Comparison of ENCODE assay signal across 11 cellular contexts in the genomic region with DNA sequence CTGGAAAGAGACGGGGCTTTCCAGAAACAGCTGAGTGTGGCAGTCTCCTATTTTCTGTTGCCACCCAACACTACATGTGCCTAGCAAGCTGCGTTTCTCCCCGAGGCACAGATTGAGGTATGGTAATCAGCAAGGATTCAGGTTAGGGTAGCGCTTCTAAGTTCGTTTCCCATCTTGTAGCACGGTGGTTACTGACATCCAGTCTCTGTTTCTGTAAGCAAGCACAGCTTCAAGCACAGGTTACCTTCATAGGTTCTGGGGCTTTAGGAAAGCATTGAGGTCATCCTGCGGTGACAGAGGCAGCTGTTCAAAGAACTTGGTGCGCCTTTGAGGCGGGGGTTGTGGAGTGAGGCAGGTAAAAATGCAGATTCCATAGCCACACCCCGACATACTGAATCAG. TPM values are rescaled to one million over a fixed set of nuclear protein-coding genes. Genes with fewer than 3 reads are reported as not detected.
A peak's percentile ranks its signal among the peaks of the same experiment; 100 is the strongest.
DNase-seq lines count a peak whose midpoint lies in the region; ATAC-seq and TF ChIP-seq lines count a peak whose summit lies in the region.
"Not testable (repeated sequence)": the region's sequence is repeated elsewhere in the genome, so short reads cannot be mapped to it uniquely, and the experiment has no call there.
"Had no signal": no experiment of that assay in that cellular context is flagged by ENCODE, and none has a peak within 500 bp of the region (broad histone marks: within the 10 kb centered on the region; RNA-seq: fewer than 3 reads in every experiment).

No MANE protein-coding gene starts in this region.

- DNase-seq in GM12865 (ENCODE audit: low read depth) = peak; percentile 55
- not testable (repeated sequence) for DNase-seq in activated T-cell treated with anti-CD3 and anti-CD28 coated beads, Interleukin-2, amount 50 U/mL, for 4 hours; thoracic aorta (ENCODE audit: low spot score)
- peak; percentile 59 for DNase-seq in endodermal cell

- not testable (repeated sequence) for H3K9me3 ChIP-seq in OCI-LY3 (ENCODE audit: insufficient read depth, low read length); endodermal cell (ENCODE audit: control insufficient read depth, low read length); mucosa of rectum (ENCODE audit: control insufficient read depth in 2 of 2, low read length in 2 of 2); thoracic aorta

- H3K4me3 ChIP-seq in GM12865 (ENCODE audit: low read depth, low read length) (peak overlapping the region; percentile 77), OCI-LY3 (ENCODE audit: low read length) (peak overlapping the region; percentile 71), endodermal cell (ENCODE audit: low read length) (peak overlapping the region; percentile 89), mucosa of rectum (ENCODE audit: low read length in 2 of 2) (peak overlapping the region; percentile 71), thoracic aorta (peak overlapping the region; percentile 72)

- not testable (repeated sequence) for H4K20me1 ChIP-seq in OCI-LY3 (ENCODE audit: insufficient read depth, low read length)

- 14% methylated on average over 9 of the region's 10 CpGs; no CpG with 5 or more reads in 1 of the 2 experiments for WGBS in endodermal cell (ENCODE audit: insufficient coverage in 1 of 2, insufficient read length in 1 of 2), 2 experiments

- peak overlapping the region; percentile 86 for H3K4me2 ChIP-seq in OCI-LY3 (ENCODE audit: low read length)

- TF ChIP-seq CTCF in GM12865 (IDR thresholded peaks at IDR 0.05; ENCODE audit: insufficient read depth, low read depth, low read length, missing control alignments); OCI-LY3 (IDR thresholded peaks at IDR 0.05; ENCODE audit: low read depth, low read length); endodermal cell (conservative IDR thresholded peaks at IDR 0.05); thoracic aorta (IDR thresholded peaks at IDR 0.05): not testable (repeated sequence)

- not testable (repeated sequence) for H3K27me3 ChIP-seq in OCI-LY3 (ENCODE audit: low read depth, low read length); endodermal cell (ENCODE audit: control insufficient read depth, insufficient read depth, low read length, poor library complexity, severe bottlenecking); mucosa of rectum (ENCODE audit: control insufficient read depth in 2 of 2, insufficient read depth in 2 of 2, low read length in 2 of 2); thoracic aorta (replicated peaks; ENCODE audit: insufficient read depth)

- not testable (repeated sequence) for H3K9me3 Mint-ChIP-seq in activated T-cell treated with anti-CD3 and anti-CD28 coated beads, Interleukin-2, amount 50 U/mL, for 4 hours; endodermal cell

- not testable (repeated sequence) for H3K79me2 ChIP-seq in OCI-LY3 (ENCODE audit: low read length)

- peaks cover 17% of the 10 kb centered on the region for H3K27me3 Mint-ChIP-seq in activated T-cell treated with anti-CD3 and anti-CD28 coated beads, Interleukin-2, amount 50 U/mL, for 4 hours (ENCODE audit: low read depth)
- peaks cover 54% of the 10 kb centered on the region for H3K27me3 Mint-ChIP-seq in endodermal cell (ENCODE audit: insufficient read depth)

- H3K4me3 Mint-ChIP-seq in activated T-cell treated with anti-CD3 and anti-CD28 coated beads, Interleukin-2, amount 50 U/mL, for 4 hours = peak overlapping the region; percentile 81
- H3K4me3 Mint-ChIP-seq in endodermal cell = peak overlapping the region; percentile 79

- 0 out of 2 replicates have a peak overlapping the region, but pooled peaks have one; percentile 21 for H2AFZ ChIP-seq in OCI-LY3 (ENCODE audit: low read depth, low read length)

- H3K36me3 ChIP-seq in OCI-LY3 (replicated peaks; ENCODE audit: low read depth, low read length); mucosa of rectum (ENCODE audit: control insufficient read depth in 2 of 2, insufficient read depth in 2 of 2, low read length in 2 of 2); thoracic aorta: not testable (repeated sequence)
- peaks cover 17% of the 10 kb centered on the region for H3K36me3 ChIP-seq in endodermal cell (ENCODE audit: control insufficient read depth, insufficient read depth, low read length)

- H3K36me3 Mint-ChIP-seq in activated T-cell treated with anti-CD3 and anti-CD28 coated beads, Interleukin-2, amount 50 U/mL, for 4 hours (ENCODE audit: insufficient read depth) = not testable (repeated sequence)
- H3K36me3 Mint-ChIP-seq in endodermal cell (ENCODE audit: low read depth) = peaks cover 20% of the 10 kb centered on the region

- H3K27ac ChIP-seq in OCI-LY3 (ENCODE audit: low read length); endodermal cell (ENCODE audit: low read depth, low read length); mucosa of rectum (ENCODE audit: low read depth in 2 of 2, low read length in 2 of 2); thoracic aorta: not testable (repeated sequence)

- H3K9ac ChIP-seq in OCI-LY3 (ENCODE audit: low read length) (peak overlapping the region; percentile 24; the same call in 1 of the 2 replicates), endodermal cell (ENCODE audit: extremely low read depth, low read length, poor library complexity, severe bottlenecking) (peak overlapping the region; percentile 41), mucosa of rectum (ENCODE audit: low read depth in 1 of 2, low read length in 2 of 2) (peak overlapping the region in 1 of 2 donors; percentile 53)

- H3K4me1 Mint-ChIP-seq in activated T-cell treated with anti-CD3 and anti-CD28 coated beads, Interleukin-2, amount 50 U/mL, for 4 hours (ENCODE audit: low read depth) = peaks cover 35% of the 10 kb centered on the region
- H3K4me1 Mint-ChIP-seq in endodermal cell = peaks cover 19% of the 10 kb centered on the region

- H3K27ac Mint-ChIP-seq in endodermal cell = not testable (repeated sequence)

- H3K4me1 ChIP-seq in OCI-LY3 (ENCODE audit: low read length) (peaks cover 32% of the 10 kb centered on the region), thoracic aorta (ENCODE audit: control insufficient read depth in 1 of 2, low read depth in 2 of 2) (peaks cover 0 to 13% of the 10 kb centered on the region in 2 donors)
- H3K4me1 ChIP-seq in endodermal cell (ENCODE audit: control insufficient read depth, insufficient read depth, low read length); mucosa of rectum (ENCODE audit: control insufficient read depth in 2 of 2, insufficient read depth in 2 of 2, low read length in 2 of 2): not testable (repeated sequence)

- ATAC-seq in GM21825 (IDR thresholded peaks at IDR 0.05; ENCODE audit: unreplicated experiment) (peak; percentile 30), HG03442 (IDR thresholded peaks at IDR 0.05; ENCODE audit: unreplicated experiment) (peak; percentile 28)
- ATAC-seq in activated T-cell treated with anti-CD3 and anti-CD28 coated beads, Interleukin-2, amount 50 U/mL, for 4 hours; thoracic aorta (ENCODE audit: insufficient number of reproducible peaks, low FRiP score, low read depth): not testable (repeated sequence)

RNA-seq across cellular contexts. Expression of gene FAM111B, which starts 0.7 kb away (rescaled TPM):
- total RNA-seq in activated T-cell treated with anti-CD3 and anti-CD28 coated beads, Interleukin-2, amount 50 U/mL, for 4 hours = 1 to 10 TPM; 6.4 to 9.9 (median 9.5) TPM
- total RNA-seq in endodermal cell (10 to 100 TPM; 20.0 to 23.1 TPM), thoracic aorta (1 to 10 TPM in 1 of 2 donors, not detected in 1; 2.1 TPM)
- polyA plus RNA-seq in endodermal cell (2013, experiment 1 of 2) = 12.6 TPM
- 14.1 TPM for polyA plus RNA-seq in endodermal cell (2013, experiment 2 of 2)
- total RNA-seq: G401 had no signal

RNA-seq across cellular contexts. Expression of gene GLYATL1B, which starts 21.6 kb away (rescaled TPM):
- total RNA-seq in activated T-cell treated with anti-CD3 and anti-CD28 coated beads, Interleukin-2, amount 50 U/mL, for 4 hours = not detected
- not detected for total RNA-seq in endodermal cell
- not detected for polyA plus RNA-seq in endodermal cell (2013, experiment 1 of 2)
- not detected for polyA plus RNA-seq in endodermal cell (2013, experiment 2 of 2)
- total RNA-seq in thoracic aorta = not detected
- total RNA-seq: G401, left ventricle myocardium superior, spleen had no signal
- polyA plus RNA-seq: spleen had no signal

RNA-seq across cellular contexts. Expression of gene FAM111A, which starts 34.9 kb away (rescaled TPM):
- total RNA-seq in activated T-cell treated with anti-CD3 and anti-CD28 coated beads, Interleukin-2, amount 50 U/mL, for 4 hours = 10 to 100 TPM; 12.6 to 15.6 (median 15.5) TPM
- total RNA-seq in endodermal cell (10 to 100 TPM; 11.4 to 34.2 TPM), thoracic aorta (10 to 100 TPM; 23.6 to 35.6 TPM)
- 22.0 TPM for polyA plus RNA-seq in endodermal cell (2013, experiment 1 of 2)
- 16.1 TPM for polyA plus RNA-seq in endodermal cell (2013, experiment 2 of 2)
